In the genomic region with DNA sequence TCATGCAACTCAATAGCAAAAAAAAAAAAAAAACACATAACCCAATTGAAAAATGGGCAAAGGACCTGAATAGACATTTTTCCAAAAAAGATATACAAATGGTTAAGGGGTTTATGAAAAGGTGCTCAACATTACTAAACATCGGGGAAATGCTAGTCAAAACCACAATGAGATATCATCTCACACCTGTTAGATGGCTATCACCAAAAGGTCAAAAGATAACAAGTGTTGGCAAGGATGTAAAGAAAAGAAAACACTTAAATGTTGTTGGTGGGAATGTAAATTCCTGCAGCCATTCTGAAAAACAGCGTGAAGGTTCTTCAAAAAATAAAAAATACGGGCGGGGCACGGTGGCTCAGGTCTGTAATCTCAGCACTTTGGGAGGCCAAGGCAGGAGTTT, we compare ENCODE assay signal across 20 cellular contexts.
DNase-seq lines count a peak whose midpoint lies in the region; ATAC-seq, FAIRE-seq and TF ChIP-seq lines count a peak whose summit lies in the region.
"Had no signal": no experiment of that assay in that cellular context is flagged by ENCODE, and none has a peak within 500 bp of the region (broad histone marks: within the 10 kb centered on the region; RNA-seq: fewer than 3 reads in every experiment).

No MANE protein-coding gene starts in this region.

- H3K4me1 Mint-ChIP-seq in T-helper 1 cell treated with Interleukin-12 subunit alpha and Interleukin-12 subunit beta and Interleukin-4 antibody, amounts not matched to agents 30 μg/mL and 1 μg/mL, for 36 hours (ENCODE audit: low read depth): peaks cover 62% of the 10 kb centered on the region
- H3K4me1 Mint-ChIP-seq in activated B cell treated with CpG ODN at 0.5 μM for 24 hours (peaks cover 95% of the 10 kb centered on the region), naive B cell (peaks cover 62 to 88% (median 77%) of the 10 kb centered on the region in 3 donors)

- no peak for TF ChIP-seq CTCF in activated B cell treated with CpG ODN at 0.5 μM for 24 hours (IDR thresholded peaks at IDR 0.05)

- peak overlapping the region; percentile 64 for H3K27ac Mint-ChIP-seq in T-helper 1 cell treated with Interleukin-12 subunit alpha and Interleukin-12 subunit beta and Interleukin-4 antibody, amounts not matched to agents 30 μg/mL and 1 μg/mL, for 36 hours
- H3K27ac Mint-ChIP-seq in activated B cell treated with CpG ODN at 0.5 μM for 24 hours (peak overlapping the region; percentile 96), naive B cell (peak overlapping the region; percentile 47 to 98 (median 72))

- H3K27me3 Mint-ChIP-seq in T-helper 1 cell treated with Interleukin-12 subunit alpha and Interleukin-12 subunit beta and Interleukin-4 antibody, amounts not matched to agents 30 μg/mL and 1 μg/mL, for 36 hours (ENCODE audit: low read depth): no peaks in the 10 kb centered on the region
- H3K27me3 Mint-ChIP-seq in activated B cell treated with CpG ODN at 0.5 μM for 24 hours (no peaks in the 10 kb centered on the region), naive B cell (no peaks in the 10 kb centered on the region)

- H3K36me3 Mint-ChIP-seq in T-helper 1 cell treated with Interleukin-12 subunit alpha and Interleukin-12 subunit beta and Interleukin-4 antibody, amounts not matched to agents 30 μg/mL and 1 μg/mL, for 36 hours (ENCODE audit: low read depth): peaks cover 41% of the 10 kb centered on the region
- H3K36me3 Mint-ChIP-seq in activated B cell treated with CpG ODN at 0.5 μM for 24 hours (ENCODE audit: low read depth) (peaks cover 40% of the 10 kb centered on the region), naive B cell (peaks cover 18 to 25% of the 10 kb centered on the region in 2 donors)

- intact Hi-C loops in activated B cell treated with CpG ODN at 0.5 μM for 24 hours (cut with micrococcal nuclease): loop anchor here (2.0 kb wide), 1 partner anchor 35 kb away; no protein-coding TSS in a partner anchor

- H3K9me3 Mint-ChIP-seq in T-helper 1 cell treated with Interleukin-12 subunit alpha and Interleukin-12 subunit beta and Interleukin-4 antibody, amounts not matched to agents 30 μg/mL and 1 μg/mL, for 36 hours: peaks cover 48% of the 10 kb centered on the region
- H3K9me3 Mint-ChIP-seq in activated B cell treated with CpG ODN at 0.5 μM for 24 hours (peaks cover 22% of the 10 kb centered on the region), naive B cell (peaks cover 6 to 53% (median 34%) of the 10 kb centered on the region in 7 donors)

- CTCF ChIA-PET in activated B cell treated with CpG ODN at 0.5 μM for 24 hours (lab: Charles Lee): no interaction called here

- no peak for ATAC-seq in activated B cell treated with CpG ODN at 0.5 μM for 24 hours (ENCODE audit: low read depth)
- ATAC-seq in naive B cell (ENCODE audit: low read depth in 2 of 2): no peak
- no peak for ATAC-seq in HG03432 (IDR thresholded peaks at IDR 0.05; ENCODE audit: unreplicated experiment)
- no peak for ATAC-seq in HG03095 (IDR thresholded peaks at IDR 0.05; ENCODE audit: unreplicated experiment)
- ATAC-seq: foreskin keratinocyte, HepG2, left colon had no signal

- POLR2A ChIA-PET in activated B cell treated with CpG ODN at 0.5 μM for 24 hours (lab: Charles Lee): interaction anchor here (0.5 to 2.0 kb wide), 8 partner anchors 10 to 451 kb away, joined by 3 to 16 read pairs (median 4); no protein-coding TSS in a partner anchor

- DNase-seq in T-helper 1 cell (no peak), GM18507 (ENCODE audit: extremely low spot score, insufficient read length, low read depth) (no peak), activated B cell treated with CpG ODN at 0.5 μM for 24 hours (no peak), naive B cell (no peak), kidney tubule cell (ENCODE audit: low spot score) (no peak)
- DNase-seq: BE2C; dermis blood vessel endothelial cell; foreskin keratinocyte; left colon; midbrain; MV-4-11; NCI-H2029; NCI-H510A; SHP77; stimulated activated CD4-positive, alpha-beta T cell treated with anti-CD3 and anti-CD28 coated beads, Interleukin-12 subunit alpha, Interleukin-12 subunit beta, amount 100 ng/mL, for 4 hours; transverse colon had no signal

- H3K4me3 Mint-ChIP-seq in T-helper 1 cell treated with Interleukin-12 subunit alpha and Interleukin-12 subunit beta and Interleukin-4 antibody, amounts not matched to agents 30 μg/mL and 1 μg/mL, for 36 hours: peak overlapping the region; percentile 52
- H3K4me3 Mint-ChIP-seq in activated B cell treated with CpG ODN at 0.5 μM for 24 hours (peak overlapping the region; percentile 52), naive B cell (peak overlapping the region in 7 of 8 donors; percentile 5 to 76 (median 44))

- peak; percentile 89 for FAIRE-seq in GM18507 (lab: Jason Lieb, UNC)
- FAIRE-seq: HepG2 had no signal
